14 cellular contexts compared by ENCODE assay signal in the genomic region with DNA sequence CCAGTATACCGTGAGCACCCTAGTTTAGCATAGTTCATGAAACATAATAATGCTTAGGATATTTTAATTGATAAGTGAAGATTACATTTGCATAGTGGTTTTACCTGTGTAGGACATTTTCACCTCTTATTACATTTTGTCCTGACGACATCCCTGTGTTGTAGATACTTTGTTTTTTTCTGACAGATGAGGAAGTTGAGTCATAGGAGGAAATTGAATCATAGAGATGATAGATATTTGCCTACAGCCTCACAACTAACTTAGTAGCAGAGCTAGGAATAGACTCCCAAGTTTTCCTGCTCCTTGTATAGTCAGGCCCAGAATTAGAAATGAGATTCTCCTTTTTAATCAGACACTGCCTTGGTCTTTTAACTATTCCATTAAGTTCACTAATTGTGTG.
DNase-seq lines count a peak whose midpoint lies in the region; ATAC-seq, FAIRE-seq and TF ChIP-seq lines count a peak whose summit lies in the region.
"Had no signal": no experiment of that assay in that cellular context is flagged by ENCODE, and none has a peak within 500 bp of the region (broad histone marks: within the 10 kb centered on the region; RNA-seq: fewer than 3 reads in every experiment).

No MANE protein-coding gene starts in this region.

- H3K4me1 Mint-ChIP-seq in activated naive CD8-positive, alpha-beta T cell treated with anti-CD3 and anti-CD28 coated beads, Interleukin-2, amount 10 ng/mL, durations not matched to agents 7 days and 5 days: peaks cover 2% of the 10 kb centered on the region
- H3K4me1 Mint-ChIP-seq in activated naive CD8-positive, alpha-beta T cell treated with anti-CD3 and anti-CD28 coated beads for 36 hours: peaks cover 19% of the 10 kb centered on the region

- FAIRE-seq in urothelium cell line (lab: Jason Lieb, UNC): no peak

- no peak overlapping the region for H3K4me3 ChIP-seq in fibroblast of lung (replicated peaks in 1 of 4; ENCODE audit: control extremely low read depth in 1 of 4, insufficient read depth in 1 of 4, low read depth in 3 of 4, low read length in 4 of 4)
- no peak overlapping the region for H3K4me3 ChIP-seq in upper lobe of right lung
- no peak overlapping the region for H3K4me3 ChIP-seq in spleen

- peaks cover 2% of the 10 kb centered on the region for H3K36me3 Mint-ChIP-seq in activated naive CD8-positive, alpha-beta T cell treated with anti-CD3 and anti-CD28 coated beads, Interleukin-2, amount 10 ng/mL, durations not matched to agents 7 days and 5 days
- peaks cover 4% of the 10 kb centered on the region for H3K36me3 Mint-ChIP-seq in activated naive CD8-positive, alpha-beta T cell treated with anti-CD3 and anti-CD28 coated beads for 36 hours
- H3K36me3 Mint-ChIP-seq: brain, naive B cell had no signal

- peak; percentile 60 for ATAC-seq in activated naive CD8-positive, alpha-beta T cell treated with anti-CD3 and anti-CD28 coated beads, Interleukin-2, amount 10 ng/mL, durations not matched to agents 7 days and 5 days (ENCODE audit: low read depth)
- peak; percentile 34; the same call in 2 of the 3 replicates for ATAC-seq in SK-N-SH treated with all-trans-retinoic acid at 6 μM for 48 hours
- ATAC-seq in upper lobe of right lung: peak; percentile 26

- no peak for TF ChIP-seq POLR2A in spleen (IDR thresholded peaks at IDR 0.05)

- peaks cover 1% of the 10 kb centered on the region for H3K79me2 ChIP-seq in fibroblast of lung (ENCODE audit: control insufficient read depth, insufficient read depth, low read length)

- TF ChIP-seq CTCF in fibroblast of lung (conservative IDR thresholded peaks at IDR 0.05 in 1 of 2, IDR thresholded peaks at IDR 0.05 in 1 of 2; ENCODE audit: low read depth in 1 of 2, low read length in 2 of 2) (no peak), upper lobe of right lung (IDR thresholded peaks at IDR 0.05) (no peak), spleen (IDR thresholded peaks at IDR 0.05 in 8 of 11, conservative IDR thresholded peaks at IDR 0.05 in 3 of 11) (no peak)

- H3K27ac ChIP-seq in fibroblast of lung (ENCODE audit: insufficient read depth, low read length) (no peak overlapping the region), upper lobe of right lung (no peak overlapping the region), spleen (peak overlapping the region in 4 of 8 donors; percentile 12 to 69 (median 50))

- POLR2A ChIA-PET in activated naive CD8-positive, alpha-beta T cell treated with anti-CD3 and anti-CD28 coated beads, Interleukin-2, amount 10 ng/mL, durations not matched to agents 7 days and 5 days (lab: Charles Lee): no interaction called here

- no peak overlapping the region for H3K4me3 Mint-ChIP-seq in activated naive CD8-positive, alpha-beta T cell treated with anti-CD3 and anti-CD28 coated beads, Interleukin-2, amount 10 ng/mL, durations not matched to agents 7 days and 5 days
- H3K4me3 Mint-ChIP-seq in activated naive CD8-positive, alpha-beta T cell treated with anti-CD3 and anti-CD28 coated beads for 36 hours: no peak overlapping the region
- H3K4me3 Mint-ChIP-seq: brain, naive B cell had no signal

- no peak overlapping the region for H2AFZ ChIP-seq in fibroblast of lung (ENCODE audit: low read length)

- H4K20me1 ChIP-seq in fibroblast of lung (ENCODE audit: control insufficient read depth, extremely low read depth, insufficient read depth, low read length): no peaks in the 10 kb centered on the region

- H3K27me3 Mint-ChIP-seq in activated naive CD8-positive, alpha-beta T cell treated with anti-CD3 and anti-CD28 coated beads, Interleukin-2, amount 10 ng/mL, durations not matched to agents 7 days and 5 days: no peaks in the 10 kb centered on the region
- no peaks in the 10 kb centered on the region for H3K27me3 Mint-ChIP-seq in activated naive CD8-positive, alpha-beta T cell treated with anti-CD3 and anti-CD28 coated beads for 36 hours
- H3K27me3 Mint-ChIP-seq: naive B cell had no signal

- H3K4me1 ChIP-seq in fibroblast of lung (ENCODE audit: control insufficient read depth, extremely low read depth, insufficient read depth, low read length): peaks cover 15% of the 10 kb centered on the region
- H3K4me1 ChIP-seq in upper lobe of right lung: peaks cover 8% of the 10 kb centered on the region
- H3K4me1 ChIP-seq in spleen: peaks cover 0 to 43% (median 9%) of the 10 kb centered on the region in 6 donors

- H3K4me2 ChIP-seq in fibroblast of lung (ENCODE audit: extremely low read depth, insufficient read depth, low read length): no peak overlapping the region

- H3K36me3 ChIP-seq in fibroblast of lung (ENCODE audit: control insufficient read depth, insufficient read depth, low read length): no peaks in the 10 kb centered on the region
- no peaks in the 10 kb centered on the region for H3K36me3 ChIP-seq in upper lobe of right lung
- H3K36me3 ChIP-seq in spleen: no peaks in the 10 kb centered on the region

- no peaks in the 10 kb centered on the region for H3K9me3 ChIP-seq in fibroblast of lung (ENCODE audit: control insufficient read depth, insufficient read depth, low read depth, low read length)
- H3K9me3 ChIP-seq in upper lobe of right lung: no peaks in the 10 kb centered on the region
- no peaks in the 10 kb centered on the region for H3K9me3 ChIP-seq in spleen

- DNase-seq in activated naive CD8-positive, alpha-beta T cell treated with anti-CD3 and anti-CD28 coated beads, Interleukin-2, amount 10 ng/mL, durations not matched to agents 7 days and 5 days: no peak
- DNase-seq in activated naive CD8-positive, alpha-beta T cell treated with anti-CD3 and anti-CD28 coated beads for 36 hours: no peak
- DNase-seq in fibroblast of lung (ENCODE audit: low read depth in 2 of 2) (peak; percentile 40 to 73), upper lobe of right lung (no peak), NCI-H1417 treated with DMSO at 0.1 percent for 48 hours (lab: John Stamatoyannopoulos, UW) (no peak), spleen (no peak), urothelium cell line (ENCODE audit: low spot score) (no peak)
- DNase-seq: C1 segment of cervical spinal cord; head of caudate nucleus; naive B cell; NCI-H1436 treated with DMSO at 0.1 percent for 48 hours; stimulated activated CD4-positive, alpha-beta T cell treated with anti-CD3 and anti-CD28 coated beads, Interleukin-1b, Interleukin-23, amount 100 ng/mL, for 48 hours had no signal

- H3K27ac Mint-ChIP-seq in activated naive CD8-positive, alpha-beta T cell treated with anti-CD3 and anti-CD28 coated beads, Interleukin-2, amount 10 ng/mL, durations not matched to agents 7 days and 5 days: no peak overlapping the region
- H3K27ac Mint-ChIP-seq in activated naive CD8-positive, alpha-beta T cell treated with anti-CD3 and anti-CD28 coated beads for 36 hours: no peak overlapping the region
- H3K27ac Mint-ChIP-seq: brain, naive B cell had no signal

- intact Hi-C loops in upper lobe of right lung (cut with DNase I) (no loop called here), spleen (cut with DNase I; ENCODE audit: low total_unique reads) (no loop called here)

- 35 to 57% (median 44%) methylated on average over 2 of the region's 2 CpGs for WGBS in spleen, 5 donors

- H3K9me3 Mint-ChIP-seq in activated naive CD8-positive, alpha-beta T cell treated with anti-CD3 and anti-CD28 coated beads, Interleukin-2, amount 10 ng/mL, durations not matched to agents 7 days and 5 days: no peaks in the 10 kb centered on the region
- H3K9me3 Mint-ChIP-seq in activated naive CD8-positive, alpha-beta T cell treated with anti-CD3 and anti-CD28 coated beads for 36 hours: no peaks in the 10 kb centered on the region
- H3K9me3 Mint-ChIP-seq: brain, naive B cell had no signal

- no peaks in the 10 kb centered on the region for H3K27me3 ChIP-seq in fibroblast of lung (ENCODE audit: control insufficient read depth, insufficient read depth, low read length)
- no peaks in the 10 kb centered on the region for H3K27me3 ChIP-seq in upper lobe of right lung
- no peaks in the 10 kb centered on the region for H3K27me3 ChIP-seq in spleen (replicated peaks in 1 of 7)

- no peak overlapping the region for H3K9ac ChIP-seq in fibroblast of lung (ENCODE audit: insufficient read depth, low read length)

TF ChIP-seq in SK-N-SH treated with all-trans-retinoic acid at 6 μM for 48 hours, 23 proteins besides CTCF, POLR2A, EP300 and RAD21 (continues in another document):
- TF ChIP-seq, protein P1, sequence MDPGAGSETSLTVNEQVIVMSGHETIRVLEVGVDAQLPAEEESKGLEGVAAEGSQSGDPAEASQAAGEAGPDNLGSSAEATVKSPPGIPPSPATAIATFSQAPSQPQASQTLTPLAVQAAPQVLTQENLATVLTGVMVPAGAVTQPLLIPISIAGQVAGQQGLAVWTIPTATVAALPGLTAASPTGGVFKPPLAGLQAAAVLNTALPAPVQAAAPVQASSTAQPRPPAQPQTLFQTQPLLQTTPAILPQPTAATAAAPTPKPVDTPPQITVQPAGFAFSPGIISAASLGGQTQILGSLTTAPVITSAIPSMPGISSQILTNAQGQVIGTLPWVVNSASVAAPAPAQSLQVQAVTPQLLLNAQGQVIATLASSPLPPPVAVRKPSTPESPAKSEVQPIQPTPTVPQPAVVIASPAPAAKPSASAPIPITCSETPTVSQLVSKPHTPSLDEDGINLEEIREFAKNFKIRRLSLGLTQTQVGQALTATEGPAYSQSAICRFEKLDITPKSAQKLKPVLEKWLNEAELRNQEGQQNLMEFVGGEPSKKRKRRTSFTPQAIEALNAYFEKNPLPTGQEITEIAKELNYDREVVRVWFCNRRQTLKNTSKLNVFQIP (CRISPR knock-in tag; IDR thresholded peaks at IDR 0.05; ENCODE audit: borderline replicate concordance, low read depth): no peak
- TF ChIP-seq ZNF8 (CRISPR knock-in tag; IDR thresholded peaks at IDR 0.05): no peak
- TF ChIP-seq OSR1 (CRISPR knock-in tag; IDR thresholded peaks at IDR 0.05): no peak
- TF ChIP-seq ZNF565 (CRISPR knock-in tag; conservative IDR thresholded peaks at IDR 0.05; ENCODE audit: low read depth): no peak
- no peak for TF ChIP-seq TOX (CRISPR knock-in tag; IDR thresholded peaks at IDR 0.05; ENCODE audit: borderline replicate concordance)
- TF ChIP-seq TCF4 (CRISPR knock-in tag; IDR thresholded peaks at IDR 0.05; ENCODE audit: borderline replicate concordance): no peak
- TF ChIP-seq, protein P2, sequence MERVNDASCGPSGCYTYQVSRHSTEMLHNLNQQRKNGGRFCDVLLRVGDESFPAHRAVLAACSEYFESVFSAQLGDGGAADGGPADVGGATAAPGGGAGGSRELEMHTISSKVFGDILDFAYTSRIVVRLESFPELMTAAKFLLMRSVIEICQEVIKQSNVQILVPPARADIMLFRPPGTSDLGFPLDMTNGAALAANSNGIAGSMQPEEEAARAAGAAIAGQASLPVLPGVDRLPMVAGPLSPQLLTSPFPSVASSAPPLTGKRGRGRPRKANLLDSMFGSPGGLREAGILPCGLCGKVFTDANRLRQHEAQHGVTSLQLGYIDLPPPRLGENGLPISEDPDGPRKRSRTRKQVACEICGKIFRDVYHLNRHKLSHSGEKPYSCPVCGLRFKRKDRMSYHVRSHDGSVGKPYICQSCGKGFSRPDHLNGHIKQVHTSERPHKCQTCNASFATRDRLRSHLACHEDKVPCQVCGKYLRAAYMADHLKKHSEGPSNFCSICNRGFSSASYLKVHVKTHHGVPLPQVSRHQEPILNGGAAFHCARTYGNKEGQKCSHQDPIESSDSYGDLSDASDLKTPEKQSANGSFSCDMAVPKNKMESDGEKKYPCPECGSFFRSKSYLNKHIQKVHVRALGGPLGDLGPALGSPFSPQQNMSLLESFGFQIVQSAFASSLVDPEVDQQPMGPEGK (CRISPR knock-in tag; IDR thresholded peaks at IDR 0.05; ENCODE audit: borderline replicate concordance): no peak

Comparison
In these comparisons a context has a peak if more than half of its experiments do, and no peak if none do; other contexts are left out.
1. DNase-seq: peak in fibroblast of lung (2 of 2); none in activated naive CD8-positive, alpha-beta T cell treated with anti-CD3 and anti-CD28 coated beads, Interleukin-2, amount 10 ng/mL, durations not matched to agents 7 days and 5 days (single experiment), activated naive CD8-positive, alpha-beta T cell treated with anti-CD3 and anti-CD28 coated beads for 36 hours (single experiment), upper lobe of right lung (single experiment), NCI-H1417 treated with DMSO at 0.1 percent for 48 hours (single experiment), spleen (single experiment) and urothelium cell line (single experiment).
2. Peak in every context shown above with its lines, with median percentiles within 50 percentile points of each other: ATAC-seq.